ENCODE assay signal across 9 cellular contexts in genomic region chr17:68085751-68086445, GRCh38. TPM values are rescaled to one million over a fixed set of nuclear protein-coding genes. Genes with fewer than 3 reads are reported as not detected.
DNase-seq lines count a peak whose midpoint lies in the region; ATAC-seq and TF ChIP-seq lines count a peak whose summit lies in the region.
"Had no signal": no experiment of that assay in that cellular context is flagged by ENCODE, and none has a peak within 500 bp of the region (broad histone marks: within the 10 kb centered on the region; RNA-seq: fewer than 3 reads in every experiment).

No MANE protein-coding gene starts in this region.

- peaks cover 15% of the 10 kb centered on the region for H3F3A ChIP-seq in smooth muscle cell (ENCODE audit: low read depth)

- H3K9me3 Mint-ChIP-seq in activated CD4-positive, alpha-beta T cell treated with anti-CD3 and anti-CD28 coated beads, Interleukin-2, amount 10 ng/mL, durations not matched to agents 7 days and 5 days, result peaks cover 8% of the 10 kb centered on the region

- H3K9ac ChIP-seq in smooth muscle cell (ENCODE audit: low read depth), result no peak overlapping the region

- WGBS in smooth muscle cell (ENCODE audit: low lambda C conversion rate), result 51% methylated on average over 8 of the region's 8 CpGs

- H3K4me2 ChIP-seq in smooth muscle cell, result peak overlapping the region; percentile 70

- no peak for TF ChIP-seq CTCF in smooth muscle cell (IDR thresholded peaks at IDR 0.05; ENCODE audit: borderline replicate concordance, insufficient read depth, poor library complexity, severe bottlenecking)

- H3K79me2 ChIP-seq in smooth muscle cell (ENCODE audit: low read depth), result no peaks in the 10 kb centered on the region

- no peaks in the 10 kb centered on the region for H3K36me3 ChIP-seq in effector memory CD4-positive, alpha-beta T cell (ENCODE audit: control insufficient read depth, insufficient read depth, low read length)
- no peaks in the 10 kb centered on the region for H3K36me3 ChIP-seq in smooth muscle cell (ENCODE audit: low read depth)

- H3K4me3 ChIP-seq in effector memory CD4-positive, alpha-beta T cell (ENCODE audit: insufficient read depth, low read depth, low read length, poor library complexity, severe bottlenecking), result peak overlapping the region; percentile 4
- H3K4me3 ChIP-seq in smooth muscle cell, result no peak overlapping the region

- peak overlapping the region; percentile 63 for H3K4me3 Mint-ChIP-seq in activated CD4-positive, alpha-beta T cell treated with anti-CD3 and anti-CD28 coated beads, Interleukin-2, amount 10 ng/mL, durations not matched to agents 7 days and 5 days

- POLR2A ChIA-PET in activated CD4-positive, alpha-beta T cell treated with anti-CD3 and anti-CD28 coated beads, Interleukin-2, amount 10 ng/mL, durations not matched to agents 7 days and 5 days (lab: Charles Lee), result interaction anchor here (0.7 kb wide), 1 partner anchor 367 kb away, joined by 4 read pairs; no protein-coding TSS in a partner anchor

- CTCF ChIA-PET in activated CD4-positive, alpha-beta T cell treated with anti-CD3 and anti-CD28 coated beads, Interleukin-2, amount 10 ng/mL, durations not matched to agents 7 days and 5 days (lab: Charles Lee), result no interaction called here

- H3K9me3 ChIP-seq in effector memory CD4-positive, alpha-beta T cell (ENCODE audit: control insufficient read depth, low read length), result no peaks in the 10 kb centered on the region
- no peaks in the 10 kb centered on the region for H3K9me3 ChIP-seq in smooth muscle cell (replicated peaks; ENCODE audit: low read depth)

- H3K27me3 ChIP-seq in effector memory CD4-positive, alpha-beta T cell (replicated peaks; ENCODE audit: control insufficient read depth, insufficient read depth, low read length, poor library complexity, severe bottlenecking), result no peaks in the 10 kb centered on the region
- H3K27me3 ChIP-seq in smooth muscle cell (ENCODE audit: low read depth), result no peaks in the 10 kb centered on the region

- no peaks in the 10 kb centered on the region for H4K20me1 ChIP-seq in smooth muscle cell (ENCODE audit: low read depth)

- H3K27ac Mint-ChIP-seq in activated CD4-positive, alpha-beta T cell treated with anti-CD3 and anti-CD28 coated beads, Interleukin-2, amount 10 ng/mL, durations not matched to agents 7 days and 5 days, result peak overlapping the region; percentile 88

- peaks cover 1% of the 10 kb centered on the region for H3K27me3 Mint-ChIP-seq in activated CD4-positive, alpha-beta T cell treated with anti-CD3 and anti-CD28 coated beads, Interleukin-2, amount 10 ng/mL, durations not matched to agents 7 days and 5 days

- no peak for ATAC-seq in HG02610 (IDR thresholded peaks at IDR 0.05; ENCODE audit: unreplicated experiment)

- DNase-seq in activated CD4-positive, alpha-beta T cell treated with anti-CD3 and anti-CD28 coated beads, Interleukin-2, amount 10 ng/mL, durations not matched to agents 7 days and 5 days, result peak; percentile 31
- DNase-seq in activated CD4-positive, alpha-beta T cell treated with anti-CD3 and anti-CD28 coated beads for 1 hour, result no peak
- peak; percentile 63 for DNase-seq in NOMO-1 treated with dmso at 0.1 percent for 144 hours (lab: John Stamatoyannopoulos, UW; ENCODE audit: unreplicated experiment)
- no peak for DNase-seq in effector memory CD4-positive, alpha-beta T cell
- no peak for DNase-seq in smooth muscle cell (lab: John Stamatoyannopoulos, UW; ENCODE audit: unreplicated experiment)
- DNase-seq in NCI-H524 treated with DMSO at 0.1 percent for 48 hours (lab: John Stamatoyannopoulos, UW), result no peak
- DNase-seq in NCI-H1930 (lab: John Stamatoyannopoulos, UW), result no peak
- DNase-seq: NCI-H446 treated with DMSO at 0.1 percent for 48 hours had no signal

- peaks cover 28% of the 10 kb centered on the region for H3K4me1 ChIP-seq in effector memory CD4-positive, alpha-beta T cell (ENCODE audit: control insufficient read depth, insufficient read depth, low read length, poor library complexity, severe bottlenecking)
- H3K4me1 ChIP-seq in smooth muscle cell (ENCODE audit: low read depth), result peaks cover 6% of the 10 kb centered on the region

- no peak overlapping the region for H3K27ac ChIP-seq in effector memory CD4-positive, alpha-beta T cell (ENCODE audit: insufficient read depth, low read length, poor library complexity, severe bottlenecking)
- H3K27ac ChIP-seq in smooth muscle cell (ENCODE audit: low read depth), result peak overlapping the region; percentile 11

- H3K36me3 Mint-ChIP-seq in activated CD4-positive, alpha-beta T cell treated with anti-CD3 and anti-CD28 coated beads, Interleukin-2, amount 10 ng/mL, durations not matched to agents 7 days and 5 days (ENCODE audit: low read depth), result peaks cover 3% of the 10 kb centered on the region

- no peak overlapping the region for H2AFZ ChIP-seq in smooth muscle cell (ENCODE audit: low read depth)

- H3K4me1 Mint-ChIP-seq in activated CD4-positive, alpha-beta T cell treated with anti-CD3 and anti-CD28 coated beads, Interleukin-2, amount 10 ng/mL, durations not matched to agents 7 days and 5 days, result peaks cover 62% of the 10 kb centered on the region

RNA-seq across cellular contexts. Expression of gene KPNA2, which starts 50.4 kb away (rescaled TPM):
- total RNA-seq in activated CD4-positive, alpha-beta T cell treated with anti-CD3 and anti-CD28 coated beads, Interleukin-2, amount 10 ng/mL, durations not matched to agents 7 days and 5 days, result 100 to 1,000 TPM; 265 to 292 TPM
- total RNA-seq in smooth muscle cell, result 84.6 and 88.3 TPM in 2 replicates
- polyA plus RNA-seq in smooth muscle cell, result 108 and 135 TPM in 2 replicates

Comparison
In these comparisons a context has a peak if more than half of its experiments do, and no peak if none do; other contexts are left out.
1. DNase-seq: peak in activated CD4-positive, alpha-beta T cell treated with anti-CD3 and anti-CD28 coated beads, Interleukin-2, amount 10 ng/mL, durations not matched to agents 7 days and 5 days (single experiment) and NOMO-1 treated with dmso at 0.1 percent for 144 hours (single experiment); none in activated CD4-positive, alpha-beta T cell treated with anti-CD3 and anti-CD28 coated beads for 1 hour (single experiment), effector memory CD4-positive, alpha-beta T cell (0 of 3), smooth muscle cell (single experiment), NCI-H524 treated with DMSO at 0.1 percent for 48 hours (single experiment) and NCI-H1930 (0 of 2).